In genomic region chr11:17154409-17155159, GRCh38 we compare ENCODE assay signal across 12 cellular contexts. TPM values are rescaled to one million over a fixed set of nuclear protein-coding genes. Genes with fewer than 3 reads are reported as not detected.
A peak's percentile ranks its signal among the peaks of the same experiment; 100 is the strongest.
DNase-seq lines count a peak whose midpoint lies in the region; ATAC-seq and TF ChIP-seq lines count a peak whose summit lies in the region.
"Had no signal": no experiment of that assay in that cellular context is flagged by ENCODE, and none has a peak within 500 bp of the region (broad histone marks: within the 10 kb centered on the region; RNA-seq: fewer than 3 reads in every experiment).

No MANE protein-coding gene starts in this region.

- intact Hi-C loops in ascending aorta (cut with DNase I) (no loop called here), testis (cut with DNase I; ENCODE audit: low total_unique reads) (no loop called here)

- H3K36me3 ChIP-seq in CD4-positive, CD25-positive, alpha-beta regulatory T cell (ENCODE audit: control insufficient read depth, insufficient read depth, low read length) = peaks cover 11% of the 10 kb centered on the region
- H3K36me3 ChIP-seq in ascending aorta = no peaks in the 10 kb centered on the region
- no peaks in the 10 kb centered on the region for H3K36me3 ChIP-seq in testis (ENCODE audit: low read depth, missing control alignments)

- H3K9me3 Mint-ChIP-seq in CD4-positive, CD25-positive, alpha-beta regulatory T cell = no peaks in the 10 kb centered on the region
- H3K9me3 Mint-ChIP-seq: activated naive CD8-positive, alpha-beta T cell treated with anti-CD3 and anti-CD28 coated beads, Interleukin-2, amount 10 ng/mL, durations not matched to agents 7 days and 5 days; naive B cell had no signal

- H3K27ac ChIP-seq in CD4-positive, CD25-positive, alpha-beta regulatory T cell (ENCODE audit: insufficient read depth, low read length, poor library complexity, severe bottlenecking) = no peak overlapping the region
- H3K27ac ChIP-seq in ascending aorta (peak overlapping the region; percentile 22 to 34), testis (no peak overlapping the region)

- 91 to 97% methylated on average over 1 of the region's 1 CpG for WGBS in testis, 2 donors

- H3K4me1 ChIP-seq in CD4-positive, CD25-positive, alpha-beta regulatory T cell (ENCODE audit: control insufficient read depth, insufficient read depth, low read length, poor library complexity, severe bottlenecking) = no peaks in the 10 kb centered on the region
- H3K4me1 ChIP-seq in ascending aorta = peaks cover 0 to 45% of the 10 kb centered on the region in 2 donors
- peaks cover 9% of the 10 kb centered on the region for H3K4me1 ChIP-seq in testis

- peaks cover 17% of the 10 kb centered on the region for H3K36me3 Mint-ChIP-seq in CD4-positive, CD25-positive, alpha-beta regulatory T cell

- H3K27ac Mint-ChIP-seq in CD4-positive, CD25-positive, alpha-beta regulatory T cell = peak overlapping the region in 2 of 3 donors; percentile 21 to 53
- H3K27ac Mint-ChIP-seq: activated naive CD8-positive, alpha-beta T cell treated with anti-CD3 and anti-CD28 coated beads, Interleukin-2, amount 10 ng/mL, durations not matched to agents 7 days and 5 days had no signal

- no peak overlapping the region for H3K4me3 Mint-ChIP-seq in CD4-positive, CD25-positive, alpha-beta regulatory T cell
- H3K4me3 Mint-ChIP-seq: activated naive CD8-positive, alpha-beta T cell treated with anti-CD3 and anti-CD28 coated beads, Interleukin-2, amount 10 ng/mL, durations not matched to agents 7 days and 5 days; naive B cell had no signal

- H3K9me3 ChIP-seq in CD4-positive, CD25-positive, alpha-beta regulatory T cell (ENCODE audit: control insufficient read depth in 2 of 2, low read length in 2 of 2) = no peaks in the 10 kb centered on the region
- H3K9me3 ChIP-seq in ascending aorta = no peaks in the 10 kb centered on the region
- no peaks in the 10 kb centered on the region for H3K9me3 ChIP-seq in testis

- no peaks in the 10 kb centered on the region for H3K27me3 Mint-ChIP-seq in CD4-positive, CD25-positive, alpha-beta regulatory T cell
- H3K27me3 Mint-ChIP-seq: activated naive CD8-positive, alpha-beta T cell treated with anti-CD3 and anti-CD28 coated beads, Interleukin-2, amount 10 ng/mL, durations not matched to agents 7 days and 5 days; naive B cell had no signal

- H3K4me3 ChIP-seq in CD4-positive, CD25-positive, alpha-beta regulatory T cell (ENCODE audit: low read depth, low read length) = no peak overlapping the region
- H3K4me3 ChIP-seq in ascending aorta (no peak overlapping the region), testis (no peak overlapping the region)

- peaks cover 14 to 29% (median 23%) of the 10 kb centered on the region in 4 donors for H3K4me1 Mint-ChIP-seq in CD4-positive, CD25-positive, alpha-beta regulatory T cell

- no peak for ATAC-seq in CD4-positive, CD25-positive, alpha-beta regulatory T cell (ENCODE audit: low read depth in 2 of 2)
- ATAC-seq in GM19463 (IDR thresholded peaks at IDR 0.05; ENCODE audit: unreplicated experiment) (peak; percentile 59), HG03460 (IDR thresholded peaks at IDR 0.05; ENCODE audit: unreplicated experiment) (peak; percentile 61), HG03175 (IDR thresholded peaks at IDR 0.05; ENCODE audit: unreplicated experiment) (no peak), HG03439 (IDR thresholded peaks at IDR 0.05; ENCODE audit: unreplicated experiment) (no peak)

- no peak for TF ChIP-seq POLR2A in testis (IDR thresholded peaks at IDR 0.05)

- no peak for DNase-seq in CD4-positive, CD25-positive, alpha-beta regulatory T cell
- DNase-seq in ascending aorta (ENCODE audit: low spot score in 2 of 2) (no peak), inferior parietal cortex (ENCODE audit: extremely low spot score) (no peak), testis (no peak)
- DNase-seq: activated naive CD8-positive, alpha-beta T cell treated with anti-CD3 and anti-CD28 coated beads, Interleukin-2, amount 10 ng/mL, durations not matched to agents 7 days and 5 days; cortex of kidney; naive B cell; NCI-H187 had no signal

- TF ChIP-seq CTCF in ascending aorta (IDR thresholded peaks at IDR 0.05) (no peak), testis (IDR thresholded peaks at IDR 0.05) (no peak)

- no peaks in the 10 kb centered on the region for H3K27me3 ChIP-seq in CD4-positive, CD25-positive, alpha-beta regulatory T cell (ENCODE audit: control insufficient read depth, insufficient read depth, low read length)
- H3K27me3 ChIP-seq in ascending aorta = no peaks in the 10 kb centered on the region
- H3K27me3 ChIP-seq in testis = no peaks in the 10 kb centered on the region

RNA-seq across cellular contexts. Expression of gene PIK3C2A, which starts 53.2 kb away (rescaled TPM):
- 34.4 TPM for total RNA-seq in CD4-positive, CD25-positive, alpha-beta regulatory T cell
- polyA plus RNA-seq in CD4-positive, CD25-positive, alpha-beta regulatory T cell = 10 to 100 TPM in 1 of 4 donors, 1 to 10 TPM in 3; 5.6 to 10.3 (median 8.9) TPM
- 56.6 TPM for total RNA-seq in ascending aorta
- 100 to 1,000 TPM; 116 to 125 TPM for total RNA-seq in testis
- 31.5 TPM for polyA plus RNA-seq in testis (ENCODE audit: insufficient read depth, low read depth, low replicate concordance)

Comparison
In these comparisons a context has a peak if more than half of its experiments do, and no peak if none do; other contexts are left out.
1. ATAC-seq: peak in GM19463 (single experiment) and HG03460 (single experiment); none in CD4-positive, CD25-positive, alpha-beta regulatory T cell (0 of 2), HG03175 (single experiment) and HG03439 (single experiment).
2. H3K27ac ChIP-seq: peak in ascending aorta (2 of 2); none in CD4-positive, CD25-positive, alpha-beta regulatory T cell (single experiment) and testis (0 of 2).